23 cellular contexts compared by ENCODE assay signal in the genomic region with DNA sequence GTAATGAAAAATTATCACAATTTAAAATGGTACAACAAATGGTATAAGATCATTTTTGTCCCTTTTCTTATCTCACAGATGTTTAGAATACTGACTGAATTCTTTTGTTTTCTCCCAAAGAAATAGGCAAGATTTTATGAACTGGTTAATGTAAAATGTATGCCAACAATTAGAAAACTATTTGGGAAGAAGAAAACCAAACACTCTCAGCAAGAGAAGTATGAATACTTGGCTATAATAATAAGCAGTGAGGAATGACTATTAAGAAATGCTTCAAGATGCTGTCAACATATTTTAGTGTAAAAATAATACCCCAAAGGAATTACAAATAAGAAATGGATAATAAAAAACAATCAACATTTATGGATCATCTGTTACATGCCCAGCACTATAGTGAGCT. TPM values are rescaled to one million over a fixed set of nuclear protein-coding genes. Genes with fewer than 3 reads are reported as not detected.
DNase-seq lines count a peak whose midpoint lies in the region; ATAC-seq and TF ChIP-seq lines count a peak whose summit lies in the region.
"Had no signal": no experiment of that assay in that cellular context is flagged by ENCODE, and none has a peak within 500 bp of the region (broad histone marks: within the 10 kb centered on the region; RNA-seq: fewer than 3 reads in every experiment).

No MANE protein-coding gene starts in this region.

- peaks cover 5% of the 10 kb centered on the region; the same call in 1 of the 2 replicates for H3K36me3 ChIP-seq in ACC112 (ENCODE audit: insufficient read depth, low read length)
- peaks cover 5 to 19% of the 10 kb centered on the region in 2 experiments for H3K36me3 ChIP-seq in mesenchymal stem cell (ENCODE audit: control insufficient read depth in 1 of 2, insufficient read depth in 2 of 2, low read depth in 1 of 2, low read length in 2 of 2)

- H3K27ac ChIP-seq in ACC112 (ENCODE audit: low read depth, low read length) (peak overlapping the region; percentile 33), mesenchymal stem cell (ENCODE audit: low read length, poor library complexity, severe bottlenecking) (no peak overlapping the region), substantia nigra (ENCODE audit: low read depth, low read length, poor library complexity, severe bottlenecking) (no peak overlapping the region)
- H3K27ac ChIP-seq: 22Rv1, BLaER1, SK-N-MC had no signal

- no peak overlapping the region for H3K14ac ChIP-seq in mesenchymal stem cell (ENCODE audit: low read length in 2 of 2)

- no peak overlapping the region for H2BK12ac ChIP-seq in mesenchymal stem cell (ENCODE audit: low read length in 2 of 2)

- no peak overlapping the region for H3K4ac ChIP-seq in mesenchymal stem cell (ENCODE audit: low read depth in 1 of 2, low read length in 2 of 2)

- H2AFZ ChIP-seq in ACC112 (ENCODE audit: low read length, unreplicated experiment) (no peak overlapping the region), mesenchymal stem cell (ENCODE audit: low read depth, low read length) (no peak overlapping the region)
- H2AFZ ChIP-seq: GM23338 had no signal

- H2BK15ac ChIP-seq in mesenchymal stem cell (ENCODE audit: low read depth, poor library complexity, severe bottlenecking): no peak overlapping the region

- H3K18ac ChIP-seq in mesenchymal stem cell (ENCODE audit: low read depth in 1 of 2, low read length in 2 of 2): no peak overlapping the region

- no peaks in the 10 kb centered on the region for H3K9me3 ChIP-seq in mesenchymal stem cell (ENCODE audit: control insufficient read depth, low read length)

- no peak overlapping the region for H2AK5ac ChIP-seq in mesenchymal stem cell (ENCODE audit: low read length, severe bottlenecking)

- H2BK120ac ChIP-seq in mesenchymal stem cell (ENCODE audit: low read depth, low read length): no peak overlapping the region

- H3K9ac ChIP-seq in mesenchymal stem cell (ENCODE audit: low read length): peak overlapping the region; percentile 51
- H3K9ac ChIP-seq: BLaER1 had no signal

- no peak overlapping the region for H2BK5ac ChIP-seq in mesenchymal stem cell (ENCODE audit: low read depth, low read length, poor library complexity, severe bottlenecking)

- TF ChIP-seq CTCF in choroid plexus epithelial cell (conservative IDR thresholded peaks at IDR 0.05; ENCODE audit: low read depth, low read length): no peak
- TF ChIP-seq CTCF in omental fat pad (IDR thresholded peaks at IDR 0.05): no peak

- ATAC-seq in omental fat pad (ENCODE audit: low FRiP score) (no peak), HG03354 (IDR thresholded peaks at IDR 0.05; ENCODE audit: poor library complexity, severe bottlenecking, unreplicated experiment) (no peak)
- ATAC-seq: GM23338, Right ventricle myocardium inferior had no signal

- H3K4me2 ChIP-seq in mesenchymal stem cell (ENCODE audit: low read length, poor library complexity, severe bottlenecking): no peak overlapping the region
- H3K4me2 ChIP-seq: BLaER1, GM23338 had no signal

- H4K91ac ChIP-seq in mesenchymal stem cell (ENCODE audit: low read length): no peak overlapping the region

- H3K79me1 ChIP-seq in mesenchymal stem cell (replicated peaks; ENCODE audit: low read length, poor library complexity, severe bottlenecking): peaks cover 4% of the 10 kb centered on the region

- H3K27me3 ChIP-seq in ACC112 (ENCODE audit: insufficient read depth, low read length): no peaks in the 10 kb centered on the region
- no peaks in the 10 kb centered on the region for H3K27me3 ChIP-seq in mesenchymal stem cell (ENCODE audit: control insufficient read depth in 1 of 2, insufficient read depth in 1 of 2, low read length in 2 of 2)
- H3K27me3 ChIP-seq: BLaER1 had no signal

- no peak overlapping the region for H4K8ac ChIP-seq in mesenchymal stem cell (ENCODE audit: low read length)

- H3K79me2 ChIP-seq in ACC112 (ENCODE audit: control insufficient read depth, insufficient read depth, low read length, unreplicated experiment): no peaks in the 10 kb centered on the region

- no peak overlapping the region for H3K4me3 ChIP-seq in ACC112 (ENCODE audit: low read depth, low read length)
- H3K4me3 ChIP-seq in choroid plexus epithelial cell (ENCODE audit: low read depth, low read length): no peak overlapping the region
- no peak overlapping the region for H3K4me3 ChIP-seq in mesenchymal stem cell (ENCODE audit: insufficient read depth in 1 of 2, low read depth in 1 of 2, low read length in 2 of 2)
- H3K4me3 ChIP-seq: BLaER1, GM23338, SK-N-MC had no signal

- H3K4me1 ChIP-seq in ACC112 (ENCODE audit: control insufficient read depth, insufficient read depth, low read length, unreplicated experiment) (peaks cover 17% of the 10 kb centered on the region), mesenchymal stem cell (ENCODE audit: control insufficient read depth, insufficient read depth, low read depth, low read length) (no peaks in the 10 kb centered on the region)
- H3K4me1 ChIP-seq: BLaER1 had no signal

- H3K23ac ChIP-seq in mesenchymal stem cell (ENCODE audit: low read length in 2 of 2): no peak overlapping the region

- DNase-seq in GM04503 (ENCODE audit: low read depth) (peak; percentile 63), choroid plexus epithelial cell (ENCODE audit: low read depth) (peak; percentile 43), mesenchymal stem cell (no peak), NCI-H524 treated with DMSO at 0.1 percent for 48 hours (lab: John Stamatoyannopoulos, UW) (no peak), omental fat pad (ENCODE audit: low spot score) (no peak), substantia nigra (lab: John Stamatoyannopoulos, UW) (no peak)
- DNase-seq: Calu3; CD4-positive, alpha-beta memory T cell; HCEC 1CT; KBM-7; NCI-H1105; NCI-H1694; NCI-H2081 treated with DMSO at 0.1 percent for 48 hours; NCI-H510A; NCI-H774 had no signal

RNA-seq across cellular contexts. Expression of gene SHQ1, which starts 18.5 kb away (rescaled TPM):
- polyA plus RNA-seq in mesenchymal stem cell (2013, experiment 1 of 2): 8.9 TPM
- 8.9 TPM for polyA plus RNA-seq in mesenchymal stem cell (2013, experiment 2 of 2)
- total RNA-seq in omental fat pad: 10 to 100 TPM; 11.0 to 22.9 (median 16.7) TPM

RNA-seq across cellular contexts. Expression of gene GXYLT2, which starts 58.1 kb away (rescaled TPM):
- polyA plus RNA-seq in mesenchymal stem cell (2013, experiment 1 of 2): 9.0 TPM
- 9.1 TPM for polyA plus RNA-seq in mesenchymal stem cell (2013, experiment 2 of 2)
- 10 to 100 TPM; 12.8 to 51.2 (median 13.8) TPM for total RNA-seq in omental fat pad
- total RNA-seq: CD4-positive, alpha-beta memory T cell; OCI-LY7 had no signal
- polyA plus RNA-seq: CD4-positive, alpha-beta memory T cell had no signal

Comparison
In these comparisons a context has a peak if more than half of its experiments do, and no peak if none do; other contexts are left out.
1. DNase-seq: peak in GM04503 (single experiment) and choroid plexus epithelial cell (single experiment); none in mesenchymal stem cell (single experiment), NCI-H524 treated with DMSO at 0.1 percent for 48 hours (single experiment), omental fat pad (single experiment) and substantia nigra (0 of 49).